Comparison of ENCODE assay signal across 22 cellular contexts in genomic region chr11:106763516-106763915, GRCh38.
"Had no signal": no experiment of that assay in that cellular context is flagged by ENCODE, and none has a peak within 500 bp of the region (broad histone marks: within the 10 kb centered on the region; RNA-seq: fewer than 3 reads in every experiment).

No MANE protein-coding gene starts in this region.

- ATAC-seq: activated CD8-positive, alpha-beta T cell treated with anti-CD3 and anti-CD28 coated beads for 36 hours; activated T-cell treated with anti-CD3 and anti-CD28 coated beads, Interleukin-2, amount 50 U/mL, for 4 hours; activated T-helper 17 cell treated with anti-CD3 and anti-CD28 coated beads, Interleukin-2, amount 50 U/mL, for 72 hours; esophagus mucosa; left lung; lower lobe of right lung; naive thymus-derived CD8-positive, alpha-beta T cell; psoas muscle; stimulated activated effector memory CD8-positive, alpha-beta T cell treated with anti-CD3 and anti-CD28 coated beads, Interleukin-12 subunit alpha, Interleukin-12 subunit beta, amount 100 ng/mL, for 72 hours had no signal

- DNase-seq: activated B cell treated with CpG ODN at 0.5 μM for 24 hours; activated CD4-positive, alpha-beta T cell treated with anti-CD3 and anti-CD28 coated beads, Interleukin-2, amount 50 U/mL, for 1 hour; activated CD8-positive, alpha-beta T cell treated with anti-CD3 and anti-CD28 coated beads for 36 hours; activated T-cell treated with anti-CD3 and anti-CD28 coated beads, Interleukin-2, amount 50 U/mL, for 4 hours; anterior cingulate cortex; brain microvascular endothelial cell; endodermal cell; glutamatergic neuron; left lung; lower lobe of right lung; mesenchymal stem cell; naive thymus-derived CD8-positive, alpha-beta T cell; nucleus accumbens; psoas muscle; sigmoid colon; small intestine; stimulated activated CD4-positive, alpha-beta T cell treated with anti-CD3 and anti-CD28 coated beads, Interleukin-4, amount 100 ng/mL, for 24 hours; trophoblast cell; uterus had no signal
